Comparison of ENCODE assay signal across 8 cellular contexts in the genomic region with DNA sequence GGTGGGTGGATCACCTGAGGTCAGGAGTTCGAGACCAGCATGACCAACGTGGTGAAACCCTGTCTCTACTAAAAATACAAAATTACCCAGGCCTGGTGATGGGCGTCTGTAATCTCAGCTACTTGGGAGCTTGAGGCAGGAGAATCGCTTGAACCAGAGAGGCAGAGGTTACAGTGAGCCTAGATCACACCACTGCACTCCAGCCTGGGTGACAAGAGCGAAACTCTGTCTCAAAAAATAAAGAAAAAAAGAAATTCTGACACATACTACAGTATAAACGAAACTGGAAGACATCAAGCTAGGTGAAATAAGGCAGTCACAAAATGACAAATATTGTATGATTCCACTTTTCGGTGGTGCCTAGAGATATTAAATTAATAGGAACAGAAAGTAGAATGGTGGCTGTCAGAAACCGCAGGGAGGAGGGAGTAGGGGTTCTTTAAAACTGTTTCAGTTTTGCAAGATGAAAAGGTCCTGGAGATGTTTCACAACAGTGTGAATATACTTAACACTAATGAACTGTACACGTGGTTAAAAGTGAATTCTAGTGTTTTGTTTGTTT. TPM values are rescaled to one million over a fixed set of nuclear protein-coding genes. Genes with fewer than 3 reads are reported as not detected.
DNase-seq lines count a peak whose midpoint lies in the region; ATAC-seq and TF ChIP-seq lines count a peak whose summit lies in the region.

No MANE protein-coding gene starts in this region.

- no peaks in the 10 kb centered on the region for H3K9me3 Mint-ChIP-seq in naive thymus-derived CD8-positive, alpha-beta T cell
- H3K9me3 Mint-ChIP-seq in glutamatergic neuron (ENCODE audit: unreplicated experiment) = peaks cover 7% of the 10 kb centered on the region

- no peak for TF ChIP-seq POLR2A in Peyer's patch (IDR thresholded peaks at IDR 0.05)

- peak overlapping the region; percentile 53 to 91 (median 78) for H3K27ac Mint-ChIP-seq in naive thymus-derived CD8-positive, alpha-beta T cell
- no peak overlapping the region for H3K27ac Mint-ChIP-seq in glutamatergic neuron (ENCODE audit: unreplicated experiment)

- H3K36me3 Mint-ChIP-seq in naive thymus-derived CD8-positive, alpha-beta T cell = peaks cover 0 to 3% (median 0%) of the 10 kb centered on the region in 3 donors
- H3K36me3 Mint-ChIP-seq in glutamatergic neuron (ENCODE audit: unreplicated experiment) = no peaks in the 10 kb centered on the region

- H3K27me3 Mint-ChIP-seq in naive thymus-derived CD8-positive, alpha-beta T cell = peaks cover 0 to 2% (median 0%) of the 10 kb centered on the region in 5 donors
- H3K27me3 Mint-ChIP-seq in glutamatergic neuron (ENCODE audit: unreplicated experiment) = peaks cover 4% of the 10 kb centered on the region

- H3K4me1 Mint-ChIP-seq in naive thymus-derived CD8-positive, alpha-beta T cell = peaks cover 5 to 36% (median 15%) of the 10 kb centered on the region in 4 donors
- H3K4me1 Mint-ChIP-seq in glutamatergic neuron (ENCODE audit: low read depth, unreplicated experiment) = peaks cover 16% of the 10 kb centered on the region

- no peaks in the 10 kb centered on the region for H3K36me3 ChIP-seq in Peyer's patch
- no peaks in the 10 kb centered on the region for H3K36me3 ChIP-seq in PC-9 (ENCODE audit: low read depth)

- no peaks in the 10 kb centered on the region for H3K27me3 ChIP-seq in Peyer's patch
- no peaks in the 10 kb centered on the region for H3K27me3 ChIP-seq in PC-9 (ENCODE audit: insufficient read depth, low read depth)

- H3K4me3 Mint-ChIP-seq in naive thymus-derived CD8-positive, alpha-beta T cell = peak overlapping the region; percentile 14 to 79 (median 46)
- no peak overlapping the region for H3K4me3 Mint-ChIP-seq in glutamatergic neuron (ENCODE audit: unreplicated experiment)

- CTCF ChIA-PET in PC-9 (lab: Charles Lee) = no interaction called here

- POLR2A ChIA-PET in naive thymus-derived CD8-positive, alpha-beta T cell (lab: Charles Lee) = interaction anchor here (0.6 to 1.2 kb wide), 2 partner anchors 32 to 425 kb away, joined by 3 to 4 read pairs; a partner anchor contains a TSS
- POLR2A ChIA-PET in PC-9 (lab: Charles Lee; ENCODE audit: unreplicated experiment) = interaction anchor here (1.1 kb wide), 1 partner anchor 32 kb away, joined by 6 read pairs; a partner anchor contains a TSS

- ATAC-seq in GM18873 (IDR thresholded peaks at IDR 0.05; ENCODE audit: low FRiP score, unreplicated experiment) (peak; percentile 73), HG02852 (IDR thresholded peaks at IDR 0.05; ENCODE audit: unreplicated experiment) (peak; percentile 86)
- peak; percentile 75 to 83 for ATAC-seq in naive thymus-derived CD8-positive, alpha-beta T cell

- H3K4me3 ChIP-seq in Peyer's patch = no peak overlapping the region
- no peak overlapping the region for H3K4me3 ChIP-seq in PC-9

- DNase-seq in Peyer's patch (peak in 2 of 3 donors; percentile 52 to 67), OCI-M2 (lab: John Stamatoyannopoulos, UW; ENCODE audit: unreplicated experiment) (no peak), glutamatergic neuron (no peak), PC-9 (no peak)
- DNase-seq in naive thymus-derived CD8-positive, alpha-beta T cell = peak in 3 of 10 donors; percentile 35 to 39 (median 39)
- no peak for DNase-seq in effector CD4-positive, alpha-beta T cell

- intact Hi-C loops in PC-9 (cut with micrococcal nuclease; ENCODE audit: unreplicated experiment) = no loop called here

- TF ChIP-seq CTCF in Peyer's patch (IDR thresholded peaks at IDR 0.05) = no peak
- TF ChIP-seq CTCF in glutamatergic neuron (IDR thresholded peaks at IDR 0.05; ENCODE audit: partially characterized antibody, unreplicated experiment) = no peak
- no peak for TF ChIP-seq CTCF in PC-9 (conservative IDR thresholded peaks at IDR 0.05)

- H3K27ac ChIP-seq in Peyer's patch (peak overlapping the region in 3 of 4 donors; percentile 40 to 72 (median 58)), PC-9 (no peak overlapping the region)

- no TSS peak for BruUV-seq in PC-9 (replicated peaks; lab: Mats Ljungman, UMichigan)

- no peaks in the 10 kb centered on the region for H3F3A ChIP-seq in PC-9 (ENCODE audit: insufficient read depth, low read depth)

- H3K79me2 ChIP-seq in PC-9 (ENCODE audit: low read depth) = no peaks in the 10 kb centered on the region

- H3K4me2 ChIP-seq in PC-9 = no peak overlapping the region

- no peak overlapping the region for H2AFZ ChIP-seq in PC-9

- no peaks in the 10 kb centered on the region for H3K9me3 ChIP-seq in Peyer's patch
- H3K9me3 ChIP-seq in PC-9 (ENCODE audit: insufficient read depth, low read depth) = no peaks in the 10 kb centered on the region

- no peaks in the 10 kb centered on the region for H3K9me2 ChIP-seq in PC-9 (ENCODE audit: insufficient read depth)

- no peaks in the 10 kb centered on the region for H4K20me1 ChIP-seq in PC-9 (ENCODE audit: insufficient read depth)

- peaks cover 0 to 4% (median 1%) of the 10 kb centered on the region in 4 donors for H3K4me1 ChIP-seq in Peyer's patch
- H3K4me1 ChIP-seq in PC-9 (replicated peaks; ENCODE audit: insufficient read depth) = no peaks in the 10 kb centered on the region

RNA-seq across cellular contexts. Expression of a gene that starts 23.2 kb away (rescaled TPM):
- 1 to 10 TPM; 5.8 to 9.5 (median 5.9) TPM for total RNA-seq in Peyer's patch
- total RNA-seq in naive thymus-derived CD8-positive, alpha-beta T cell = 10 to 100 TPM in 1 of 2 experiments, 1 to 10 TPM in 1; 8.6 to 10.6 TPM
- under 1 TPM; 0.35 to 0.63 (median 0.60) TPM for polyA plus RNA-seq in naive thymus-derived CD8-positive, alpha-beta T cell
- 12.5 TPM for total RNA-seq in glutamatergic neuron (ENCODE audit: unreplicated experiment)
- 1.5 and 2.8 TPM in 2 replicates for total RNA-seq in PC-9 (2021)

RNA-seq across cellular contexts. Expression of a gene that starts 32.0 kb away (rescaled TPM):
- total RNA-seq in Peyer's patch = 10 to 100 TPM in 1 of 4 donors, 1 to 10 TPM in 3; 1.8 to 19.8 (median 3.6) TPM
- total RNA-seq in naive thymus-derived CD8-positive, alpha-beta T cell = 10 to 100 TPM; 15.6 to 18.4 TPM
- 1 to 10 TPM; 3.1 to 9.3 (median 5.5) TPM for polyA plus RNA-seq in naive thymus-derived CD8-positive, alpha-beta T cell
- total RNA-seq in glutamatergic neuron (ENCODE audit: unreplicated experiment) = 1.8 TPM
- total RNA-seq in PC-9 (2021) = 7.4 TPM in 2 replicates

RNA-seq across cellular contexts. Expression of a gene that starts 33.1 kb away (rescaled TPM):
- total RNA-seq in Peyer's patch (10 to 100 TPM; 17.3 to 46.3 (median 32.2) TPM), glutamatergic neuron (ENCODE audit: unreplicated experiment) (18.5 TPM), PC-9 (2021) (62.6 and 70.3 TPM in 2 replicates)
- 10 to 100 TPM; 64.8 to 66.8 TPM for total RNA-seq in naive thymus-derived CD8-positive, alpha-beta T cell
- 10 to 100 TPM in 2 of 3 donors, 1 to 10 TPM in 1; 9.7 to 15.8 (median 11.3) TPM for polyA plus RNA-seq in naive thymus-derived CD8-positive, alpha-beta T cell

RNA-seq across cellular contexts. Expression of a gene that starts 38.6 kb away (rescaled TPM):
- 100 to 1,000 TPM in 3 of 4 donors, 10 to 100 TPM in 1; 73.6 to 179 (median 150) TPM for total RNA-seq in Peyer's patch
- 100 to 1,000 TPM; 129 to 130 TPM for total RNA-seq in naive thymus-derived CD8-positive, alpha-beta T cell
- polyA plus RNA-seq in naive thymus-derived CD8-positive, alpha-beta T cell = 10 to 100 TPM in 1 of 3 donors, 1 to 10 TPM in 2; 2.5 to 14.6 (median 3.3) TPM
- 62.6 TPM for total RNA-seq in glutamatergic neuron (ENCODE audit: unreplicated experiment)
- total RNA-seq in PC-9 (2021) = 119 and 121 TPM in 2 replicates

RNA-seq across cellular contexts. Expression of a gene that starts 39.8 kb away (rescaled TPM):
- 10 to 100 TPM; 44.8 to 67.7 (median 49.0) TPM for total RNA-seq in Peyer's patch
- 10 to 100 TPM; 63.8 to 73.0 TPM for total RNA-seq in naive thymus-derived CD8-positive, alpha-beta T cell
- 10 to 100 TPM; 20.7 to 40.6 (median 27.0) TPM for polyA plus RNA-seq in naive thymus-derived CD8-positive, alpha-beta T cell
- 24.1 TPM for total RNA-seq in glutamatergic neuron (ENCODE audit: unreplicated experiment)
- total RNA-seq in PC-9 (2021) = 49.1 and 67.6 TPM in 2 replicates

Comparison
In these comparisons a context has a peak if more than half of its experiments do, and no peak if none do; other contexts are left out.
1. DNase-seq: peak in Peyer's patch (2 of 3); none in OCI-M2 (single experiment), glutamatergic neuron (single experiment), PC-9 (0 of 2) and effector CD4-positive, alpha-beta T cell (single experiment).
2. Peak in every context shown above with its lines, with median percentiles within 50 percentile points of each other: ATAC-seq.